In genomic region chr9:99421369-99421768, GRCh38 we compare ENCODE assay signal across 28 cellular contexts.
"Had no signal": no experiment of that assay in that cellular context is flagged by ENCODE, and none has a peak within 500 bp of the region (broad histone marks: within the 10 kb centered on the region; RNA-seq: fewer than 3 reads in every experiment).

No MANE protein-coding gene starts in this region.

- DNase-seq: dermis blood vessel endothelial cell; dorsolateral prefrontal cortex; effector CD4-positive, alpha-beta T cell; effector memory CD4-positive, alpha-beta T cell; erythroblast; esophagus squamous epithelium; foreskin fibroblast; foreskin melanocyte; gastrocnemius medialis; glutamatergic neuron; head of caudate nucleus; hypothalamus; immature natural killer cell; islet precursor cell; kidney; kidney glomerular epithelial cell; left colon; left ventricle myocardium inferior; lower lobe of right lung; mesenchymal stem cell; mucosa of descending colon; naive B cell; naive thymus-derived CD8-positive, alpha-beta T cell had no signal

- H3K9me3 ChIP-seq: esophagus squamous epithelium, gastrocnemius medialis, left ventricle myocardium inferior, lower lobe of right lung, mucosa of descending colon had no signal

- H3K4me3 ChIP-seq: coronary artery, dorsolateral prefrontal cortex, esophagus squamous epithelium, gastrocnemius medialis, hepatocyte, left ventricle myocardium inferior, lower lobe of right lung, mucosa of descending colon had no signal

- H3K27ac ChIP-seq: coronary artery, dorsolateral prefrontal cortex, epithelial cell of prostate, esophagus squamous epithelium, gastrocnemius medialis, hepatocyte, left ventricle myocardium inferior, lower lobe of right lung had no signal

- ATAC-seq: esophagus mucosa; left colon; left lobe of liver; lower lobe of right lung; mucosa of descending colon; naive thymus-derived CD8-positive, alpha-beta T cell had no signal

- H3K27me3 ChIP-seq: dorsolateral prefrontal cortex, esophagus squamous epithelium, gastrocnemius medialis, hepatocyte had no signal

- H3K36me3 ChIP-seq: esophagus squamous epithelium, gastrocnemius medialis, left ventricle myocardium inferior, lower lobe of right lung had no signal

- H3K4me1 ChIP-seq: esophagus squamous epithelium, left ventricle myocardium inferior, lower lobe of right lung had no signal
